31 cellular contexts compared by ENCODE assay signal in the genomic region with DNA sequence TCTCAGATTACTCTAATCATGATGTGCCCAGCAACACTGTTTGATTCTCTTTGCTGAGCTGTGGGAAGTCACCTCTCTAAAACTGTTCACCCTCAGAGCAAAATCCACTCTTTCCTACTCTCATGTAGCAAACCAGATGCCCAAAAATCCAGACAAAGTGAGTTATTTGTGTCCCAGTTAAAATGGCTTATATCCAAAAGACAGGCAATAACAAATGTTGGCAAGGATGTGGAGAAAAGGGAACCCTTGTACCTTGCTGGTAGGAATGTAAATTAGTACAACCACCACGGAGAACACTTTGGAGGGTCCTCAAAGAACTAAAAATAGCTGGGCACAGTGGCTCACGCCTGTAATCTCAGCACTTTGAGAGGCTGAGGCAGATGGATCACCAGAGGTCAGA.
DNase-seq lines count a peak whose midpoint lies in the region; ATAC-seq and TF ChIP-seq lines count a peak whose summit lies in the region.
"Had no signal": no experiment of that assay in that cellular context is flagged by ENCODE, and none has a peak within 500 bp of the region (broad histone marks: within the 10 kb centered on the region; RNA-seq: fewer than 3 reads in every experiment).

No MANE protein-coding gene starts in this region.

- WGBS in mammary epithelial cell (ENCODE audit: low coverage, missing lambda C conversion rate), result 39% methylated on average over 2 of the region's 2 CpGs

- no peaks in the 10 kb centered on the region for H3K36me3 Mint-ChIP-seq in MCF 10A (ENCODE audit: insufficient read depth, unreplicated experiment)
- H3K36me3 Mint-ChIP-seq: CD14-positive monocyte; CD4-positive, alpha-beta memory T cell; CD8-positive, alpha-beta T cell had no signal

- no peak for TF ChIP-seq CTCF in mammary epithelial cell (conservative IDR thresholded peaks at IDR 0.05 in 1 of 2, IDR thresholded peaks at IDR 0.05 in 1 of 2; ENCODE audit: extremely low read depth in 1 of 2, insufficient read depth in 1 of 2, low read depth in 1 of 2, low read length in 2 of 2)
- no peak for TF ChIP-seq CTCF in MCF 10A (IDR thresholded peaks at IDR 0.05; ENCODE audit: unreplicated experiment)

- no peaks in the 10 kb centered on the region for H3K36me3 ChIP-seq in mammary epithelial cell (ENCODE audit: insufficient read depth, low read length)
- no peaks in the 10 kb centered on the region for H3K36me3 ChIP-seq in effector memory CD4-positive, alpha-beta T cell (ENCODE audit: control insufficient read depth, insufficient read depth, low read length)
- H3K36me3 ChIP-seq: BE2C; BLaER1; BLaER1 treated with 17β-estradiol and CSF1 and Interleukin-3, amounts not matched to agents 10 nM and 100 nM had no signal

- no peaks in the 10 kb centered on the region for H3K27me3 Mint-ChIP-seq in MCF 10A (ENCODE audit: insufficient read depth, unreplicated experiment)
- H3K27me3 Mint-ChIP-seq: B cell; CD4-positive, alpha-beta T cell; CD4-positive, CD25-positive, alpha-beta regulatory T cell had no signal

- DNase-seq in mammary epithelial cell (no peak), MCF 10A (ENCODE audit: unreplicated experiment) (no peak), left lobe of liver (ENCODE audit: low spot score) (no peak)
- no peak for DNase-seq in effector memory CD4-positive, alpha-beta T cell
- DNase-seq: 8988T; ACHN; AML-193; BE2C; C1 segment of cervical spinal cord; Caco-2; Calu3; CD4-positive, alpha-beta memory T cell; CD4-positive, alpha-beta T cell; CD4-positive, CD25-positive, alpha-beta regulatory T cell; CD8-positive, alpha-beta memory T cell; CD8-positive, alpha-beta T cell; COR-L47; DMS 273 treated with DMSO at 0.1 percent for 48 hours; DMS153; DMS53; DMS79; DMS79 treated with DMSO at 0.1 percent for 48 hours; DND-41; EL had no signal

- peaks cover 7% of the 10 kb centered on the region for H3K9me3 Mint-ChIP-seq in MCF 10A (ENCODE audit: unreplicated experiment)
- H3K9me3 Mint-ChIP-seq: CD4-positive, alpha-beta T cell; CD8-positive, alpha-beta T cell had no signal

- H3K27ac Mint-ChIP-seq in MCF 10A (ENCODE audit: low read depth, unreplicated experiment), result no peak overlapping the region
- H3K27ac Mint-ChIP-seq: B cell; CD14-positive monocyte; CD4-positive, alpha-beta memory T cell; CD4-positive, alpha-beta T cell; CD4-positive, CD25-positive, alpha-beta regulatory T cell; CD8-positive, alpha-beta memory T cell; CD8-positive, alpha-beta T cell had no signal

- H3K4me1 ChIP-seq in mammary epithelial cell (ENCODE audit: insufficient read depth, low read length), result peaks cover 20% of the 10 kb centered on the region
- H3K4me1 ChIP-seq in effector memory CD4-positive, alpha-beta T cell (ENCODE audit: control insufficient read depth, insufficient read depth, low read length, poor library complexity, severe bottlenecking), result no peaks in the 10 kb centered on the region
- H3K4me1 ChIP-seq: A549; BE2C; BLaER1; BLaER1 treated with 17β-estradiol and CSF1 and Interleukin-3, amounts not matched to agents 10 nM and 100 nM; Caco-2 had no signal

- H3K4me1 Mint-ChIP-seq in MCF 10A (ENCODE audit: insufficient read depth, unreplicated experiment), result peaks cover 16% of the 10 kb centered on the region
- H3K4me1 Mint-ChIP-seq: B cell; CD14-positive monocyte; CD4-positive, alpha-beta memory T cell; CD8-positive, alpha-beta memory T cell had no signal

- peak; percentile 54 for ATAC-seq in left lobe of liver
- ATAC-seq: A549; CD8-positive, alpha-beta T cell had no signal

- H3K9ac ChIP-seq in mammary epithelial cell (ENCODE audit: insufficient read depth, low read length), result no peak overlapping the region
- H3K9ac ChIP-seq: BLaER1; BLaER1 treated with 17β-estradiol and CSF1 and Interleukin-3, amounts not matched to agents 10 nM and 100 nM had no signal

- H3K27me3 ChIP-seq in mammary epithelial cell (ENCODE audit: insufficient read depth, low read length), result no peaks in the 10 kb centered on the region
- H3K27me3 ChIP-seq in effector memory CD4-positive, alpha-beta T cell (replicated peaks; ENCODE audit: control insufficient read depth, insufficient read depth, low read length, poor library complexity, severe bottlenecking), result no peaks in the 10 kb centered on the region
- H3K27me3 ChIP-seq: BE2C; BLaER1; BLaER1 treated with 17β-estradiol and CSF1 and Interleukin-3, amounts not matched to agents 10 nM and 100 nM had no signal

- no peak overlapping the region for H3K4me3 Mint-ChIP-seq in MCF 10A (ENCODE audit: unreplicated experiment)
- H3K4me3 Mint-ChIP-seq: B cell; CD14-positive monocyte; CD4-positive, alpha-beta memory T cell; CD4-positive, alpha-beta T cell; CD4-positive, CD25-positive, alpha-beta regulatory T cell; CD8-positive, alpha-beta memory T cell; CD8-positive, alpha-beta T cell had no signal

- intact Hi-C loops in mammary epithelial cell (cut with micrococcal nuclease), result loop anchor here (10.0 kb wide), 1 partner anchor 1289 kb away; a partner anchor contains a TSS
- intact Hi-C loops in MCF 10A (cut with micrococcal nuclease), result loop anchor here (10.0 kb wide), 1 partner anchor 899 kb away; no protein-coding TSS in a partner anchor

- dilution Hi-C loops in mammary epithelial cell (cut with HindIII; ENCODE audit: low sequenced_read_pairs), result loop anchor here (10.0 kb wide), 2 partner anchors 169 to 319 kb away; no protein-coding TSS in a partner anchor

- no peak overlapping the region for H3K4me2 ChIP-seq in mammary epithelial cell (ENCODE audit: insufficient read depth, low read depth, low read length)
- H3K4me2 ChIP-seq: A549; BLaER1; BLaER1 treated with 17β-estradiol and CSF1 and Interleukin-3, amounts not matched to agents 10 nM and 100 nM had no signal

- H3K27ac ChIP-seq in mammary epithelial cell (ENCODE audit: insufficient read depth, low read depth, low read length), result no peak overlapping the region
- no peak overlapping the region for H3K27ac ChIP-seq in effector memory CD4-positive, alpha-beta T cell (ENCODE audit: insufficient read depth, low read length, poor library complexity, severe bottlenecking)
- H3K27ac ChIP-seq: 22Rv1; A549; BLaER1; BLaER1 treated with 17β-estradiol and CSF1 and Interleukin-3, amounts not matched to agents 10 nM and 100 nM; C4-2B had no signal

- BruUV-seq in mammary epithelial cell (replicated peaks; lab: Mats Ljungman, UMichigan) (TSS peak; percentile 45), MCF 10A (replicated peaks; lab: Mats Ljungman, UMichigan) (no TSS peak)

- no peaks in the 10 kb centered on the region for H3K9me3 ChIP-seq in mammary epithelial cell (replicated peaks; ENCODE audit: insufficient read depth, low read length)
- H3K9me3 ChIP-seq in effector memory CD4-positive, alpha-beta T cell (ENCODE audit: control insufficient read depth, low read length), result no peaks in the 10 kb centered on the region
- H3K9me3 ChIP-seq: BLaER1, Caco-2 had no signal

- in situ Hi-C loops in mammary epithelial cell (cut with MboI; ENCODE audit: low sequenced_read_pairs in 2 of 2), result loop anchor here in 1 of 2 donors (25.0 kb wide), 1 partner anchor 677 kb away; no protein-coding TSS in a partner anchor

- CTCF ChIA-PET in mammary epithelial cell (lab: Charles Lee; ENCODE audit: low non-redundant PET) (no interaction called here), MCF 10A (lab: Yijun Ruan, JAX) (interaction anchor here (0.6 to 3.2 kb wide), 7 partner anchors 17 to 1267 kb away, joined by 3 to 14 read pairs (median 3); no protein-coding TSS in a partner anchor)

- no peaks in the 10 kb centered on the region for H4K20me1 ChIP-seq in mammary epithelial cell (ENCODE audit: insufficient read depth, low read length)
- H4K20me1 ChIP-seq: BLaER1; BLaER1 treated with 17β-estradiol and CSF1 and Interleukin-3, amounts not matched to agents 10 nM and 100 nM had no signal

- H3K79me2 ChIP-seq in mammary epithelial cell (ENCODE audit: insufficient read depth, low read length), result no peaks in the 10 kb centered on the region

- H2AFZ ChIP-seq in mammary epithelial cell (ENCODE audit: low read depth, low read length), result no peak overlapping the region

- POLR2A ChIA-PET in MCF 10A (lab: Yijun Ruan, JAX), result interaction anchor here (0.7 to 1.9 kb wide), 3 partner anchors 420 to 509 kb away, joined by 3 to 4 read pairs (median 3); a partner anchor contains a TSS

- H3K4me3 ChIP-seq in mammary epithelial cell (replicated peaks in 1 of 3; ENCODE audit: insufficient read depth in 1 of 3, low read depth in 2 of 3, low read length in 3 of 3), result no peak overlapping the region
- no peak overlapping the region for H3K4me3 ChIP-seq in effector memory CD4-positive, alpha-beta T cell (ENCODE audit: insufficient read depth, low read depth, low read length, poor library complexity, severe bottlenecking)
- H3K4me3 ChIP-seq: A549; BLaER1; BLaER1 treated with 17β-estradiol and CSF1 and Interleukin-3, amounts not matched to agents 10 nM and 100 nM had no signal
